Comparison of ENCODE assay signal across 21 cellular contexts in genomic region chr6:167127785-167128531, GRCh38. TPM values are rescaled to one million over a fixed set of nuclear protein-coding genes. Genes with fewer than 3 reads are reported as not detected.
DNase-seq lines count a peak whose midpoint lies in the region; ATAC-seq lines count a peak whose summit lies in the region.
"Had no signal": no experiment of that assay in that cellular context is flagged by ENCODE, and none has a peak within 500 bp of the region (broad histone marks: within the 10 kb centered on the region; RNA-seq: fewer than 3 reads in every experiment).

No MANE protein-coding gene starts in this region.

- ATAC-seq in GM19397 (IDR thresholded peaks at IDR 0.05; ENCODE audit: unreplicated experiment): peak; percentile 47
- ATAC-seq in HG03354 (IDR thresholded peaks at IDR 0.05; ENCODE audit: poor library complexity, severe bottlenecking, unreplicated experiment): peak; percentile 45
- ATAC-seq in GM21360 (IDR thresholded peaks at IDR 0.05; ENCODE audit: unreplicated experiment): no peak
- no peak for ATAC-seq in HG02938 (IDR thresholded peaks at IDR 0.05; ENCODE audit: unreplicated experiment)
- ATAC-seq: activated CD8-positive, alpha-beta T cell treated with anti-CD3 and anti-CD28 coated beads for 36 hours; CD8-positive, alpha-beta T cell; gastrocnemius medialis; Right ventricle myocardium inferior had no signal

- DNase-seq in Caki2 (ENCODE audit: low read depth) (peak; percentile 75), glomerular visceral epithelial cell (ENCODE audit: extremely low spot score) (peak; percentile 84), 8988T (no peak), CD1c-positive myeloid dendritic cell (ENCODE audit: extremely low spot score) (no peak)
- DNase-seq: activated CD8-positive, alpha-beta T cell treated with anti-CD3 and anti-CD28 coated beads for 36 hours; brain microvascular endothelial cell; CD8-positive, alpha-beta T cell; erythroblast; gastrocnemius medialis; NCI-H1436; NCI-H345; pancreas; substantia nigra had no signal

- in situ Hi-C loops in Caki2 (cut with HindIII; ENCODE audit: low pct_unique_long_range_greater_than_20kb, low sequenced_read_pairs): no loop called here

RNA-seq across cellular contexts. Expression of gene CCR6, which starts 5.1 kb away (rescaled TPM):
- total RNA-seq in Caki2 (2014; rRNA removed; shearing (Covaris generic); ENCODE audit: low replicate concordance): 2.1 and 2.3 TPM in 2 replicates
- total RNA-seq: Daoy, gastrocnemius medialis, Right ventricle myocardium inferior had no signal

RNA-seq across cellular contexts. Expression of gene GPR31, which starts 29.8 kb away (rescaled TPM):
- total RNA-seq in Caki2 (2014; rRNA removed; shearing (Covaris generic); ENCODE audit: low replicate concordance): not detected in 2 replicates
- total RNA-seq: activated CD8-positive, alpha-beta T cell treated with anti-CD3 and anti-CD28 coated beads for 36 hours; CD8-positive, alpha-beta T cell; Daoy; gastrocnemius medialis; HT-29; liver; pancreas; Right ventricle myocardium inferior had no signal

Comparison
In these comparisons a context has a peak if more than half of its experiments do, and no peak if none do; other contexts are left out.
1. DNase-seq: peak in Caki2 (single experiment) and glomerular visceral epithelial cell (single experiment); none in 8988T (single experiment) and CD1c-positive myeloid dendritic cell (single experiment).
2. ATAC-seq: peak in GM19397 (single experiment) and HG03354 (single experiment); none in GM21360 (single experiment) and HG02938 (single experiment).